ENCODE assay signal across 17 cellular contexts in the genomic region with DNA sequence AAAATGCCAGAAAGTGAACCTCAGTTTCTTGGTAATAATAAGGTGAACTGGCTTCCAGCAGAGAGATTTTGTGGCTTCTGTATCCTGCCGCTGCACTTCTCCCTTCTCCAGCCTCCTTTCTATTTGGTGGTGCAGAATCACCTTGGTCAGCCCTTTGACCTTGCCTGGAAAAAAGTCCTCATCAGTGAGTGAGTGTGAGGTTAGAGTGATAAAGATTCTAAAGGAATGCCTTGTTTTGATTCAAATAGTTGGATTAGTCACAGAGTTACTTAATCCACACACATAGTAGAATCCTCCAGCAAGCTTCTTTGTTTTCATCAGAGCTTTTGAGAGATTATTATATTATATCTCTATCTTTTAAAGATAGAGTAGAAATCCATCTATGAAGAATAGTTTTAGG.
DNase-seq lines count a peak whose midpoint lies in the region; ATAC-seq and TF ChIP-seq lines count a peak whose summit lies in the region.
"Had no signal": no experiment of that assay in that cellular context is flagged by ENCODE, and none has a peak within 500 bp of the region (broad histone marks: within the 10 kb centered on the region; RNA-seq: fewer than 3 reads in every experiment).

No MANE protein-coding gene starts in this region.

- H3K27me3 ChIP-seq in mammary epithelial cell (ENCODE audit: insufficient read depth, low read length) = no peaks in the 10 kb centered on the region
- H3K27me3 ChIP-seq in neuronal stem cell (ENCODE audit: control insufficient read depth in 3 of 3, insufficient read depth in 3 of 3, low read depth in 1 of 3, low read length in 3 of 3) = no peaks in the 10 kb centered on the region
- no peaks in the 10 kb centered on the region for H3K27me3 ChIP-seq in lower lobe of right lung (ENCODE audit: low read depth)
- no peaks in the 10 kb centered on the region for H3K27me3 ChIP-seq in H9 (ENCODE audit: insufficient read depth, low read length)
- H3K27me3 ChIP-seq: BLaER1, dorsolateral prefrontal cortex, upper lobe of right lung had no signal

- intact Hi-C loops in mammary epithelial cell (cut with micrococcal nuclease) = no loop called here
- intact Hi-C loops in lower lobe of right lung (cut with DNase I) = no loop called here

- no peak for TF ChIP-seq CTCF in mammary epithelial cell (conservative IDR thresholded peaks at IDR 0.05 in 1 of 2, IDR thresholded peaks at IDR 0.05 in 1 of 2; ENCODE audit: extremely low read depth in 1 of 2, insufficient read depth in 1 of 2, low read depth in 1 of 2, low read length in 2 of 2)
- no peak for TF ChIP-seq CTCF in lower lobe of right lung (IDR thresholded peaks at IDR 0.05)
- TF ChIP-seq CTCF in H9 (conservative IDR thresholded peaks at IDR 0.05) = no peak

- no peaks in the 10 kb centered on the region for H4K20me1 ChIP-seq in mammary epithelial cell (ENCODE audit: insufficient read depth, low read length)
- H4K20me1 ChIP-seq in H9 (ENCODE audit: control insufficient read depth, insufficient read depth, insufficient read length) = no peaks in the 10 kb centered on the region
- H4K20me1 ChIP-seq: BLaER1 had no signal

- no peaks in the 10 kb centered on the region for H3K23me2 ChIP-seq in H9 (ENCODE audit: insufficient read length, low read depth, low read length, poor library complexity, severe bottlenecking)

- no peak overlapping the region for H3K18ac ChIP-seq in neuronal stem cell (ENCODE audit: low read length)
- no peak overlapping the region for H3K18ac ChIP-seq in H9 (ENCODE audit: insufficient read length, low read depth, low read length)

- no peaks in the 10 kb centered on the region for H3K36me3 ChIP-seq in mammary epithelial cell (ENCODE audit: insufficient read depth, low read length)
- H3K36me3 ChIP-seq in neuronal stem cell (replicated peaks in 1 of 2; ENCODE audit: control insufficient read depth in 2 of 2, insufficient read depth in 2 of 2, low read length in 2 of 2) = no peaks in the 10 kb centered on the region
- H3K36me3 ChIP-seq in lower lobe of right lung = no peaks in the 10 kb centered on the region
- H3K36me3 ChIP-seq: BLaER1, upper lobe of right lung had no signal

- no peaks in the 10 kb centered on the region for H3K36me3 Mint-ChIP-seq in H9 (ENCODE audit: insufficient read depth in 1 of 3, low read depth in 3 of 3)
- H3K36me3 Mint-ChIP-seq: stimulated activated memory B cell treated with anti-CD40 and anti-IgM and Interleukin-4, amounts not matched to agents 10 μg/mL and 1 μg/mL and 100 μg/mL, for 72 hours had no signal

- BruUV-seq in mammary epithelial cell (replicated peaks; lab: Mats Ljungman, UMichigan) = no TSS peak

- H2AK5ac ChIP-seq in neuronal stem cell (ENCODE audit: low read depth, low read length) (no peak overlapping the region), H9 (ENCODE audit: insufficient read length, low read length) (no peak overlapping the region)

- no peak overlapping the region for H2BK5ac ChIP-seq in neuronal stem cell (ENCODE audit: low read length)
- H2BK5ac ChIP-seq in H9 (ENCODE audit: insufficient read length, low read length) = no peak overlapping the region

- 100% methylated on average over 1 of the region's 1 CpG for WGBS in mammary epithelial cell (ENCODE audit: low coverage, missing lambda C conversion rate)
- WGBS in neuronal stem cell (ENCODE audit: extremely low coverage in 2 of 2, insufficient read length in 2 of 2, insufficient replicate concordance in 1 of 2), 2 donors = no CpG with 5 or more reads among the region's 1 CpG
- WGBS in H9 (ENCODE audit: extremely low coverage, insufficient read length, low lambda C conversion rate) = no CpG with 5 or more reads among the region's 1 CpG

- no peak overlapping the region for H3K4me3 Mint-ChIP-seq in H9
- H3K4me3 Mint-ChIP-seq: activated CD8-positive, alpha-beta T cell treated with anti-CD3 and anti-CD28 coated beads, Interleukin-2, amount 10 ng/mL, durations not matched to agents 7 days and 5 days; stimulated activated memory B cell treated with anti-CD40 and anti-IgM and Interleukin-4, amounts not matched to agents 10 μg/mL and 1 μg/mL and 100 μg/mL, for 72 hours had no signal

- H3T11ph ChIP-seq in H9 (ENCODE audit: low read length) = no peak overlapping the region

- H2BK120ac ChIP-seq in neuronal stem cell (ENCODE audit: low read depth, low read length) = no peak overlapping the region
- no peak overlapping the region for H2BK120ac ChIP-seq in H9 (ENCODE audit: low read depth, low read length, poor library complexity, severe bottlenecking)

- ATAC-seq in lower lobe of right lung (no peak), GM18520 (IDR thresholded peaks at IDR 0.05; ENCODE audit: unreplicated experiment) (no peak)
- ATAC-seq: activated CD8-positive, alpha-beta T cell treated with anti-CD3 and anti-CD28 coated beads, Interleukin-2, amount 10 ng/mL, durations not matched to agents 7 days and 5 days; foreskin keratinocyte; Panc1; stimulated activated memory B cell treated with anti-CD40 and anti-IgM and Interleukin-4, amounts not matched to agents 10 μg/mL and 1 μg/mL and 100 μg/mL, for 72 hours; upper lobe of right lung had no signal

- no peak overlapping the region for H4K5ac ChIP-seq in H9 (ENCODE audit: insufficient read length, low read depth, low read length)

- H3K79me2 ChIP-seq in mammary epithelial cell (ENCODE audit: insufficient read depth, low read length) = no peaks in the 10 kb centered on the region
- no peaks in the 10 kb centered on the region for H3K79me2 ChIP-seq in H9 (ENCODE audit: insufficient read depth, low read length)

- H3K9me3 Mint-ChIP-seq in H9 = no peaks in the 10 kb centered on the region
- H3K9me3 Mint-ChIP-seq: stimulated activated memory B cell treated with anti-CD40 and anti-IgM and Interleukin-4, amounts not matched to agents 10 μg/mL and 1 μg/mL and 100 μg/mL, for 72 hours had no signal

- H4K8ac ChIP-seq in neuronal stem cell (ENCODE audit: low read depth, low read length) (no peak overlapping the region), H9 (replicated peaks; ENCODE audit: insufficient read length, low read depth, low read length) (no peak overlapping the region)

- H3K27ac ChIP-seq in mammary epithelial cell (ENCODE audit: insufficient read depth, low read depth, low read length) (no peak overlapping the region), neuronal stem cell (replicated peaks; ENCODE audit: low read length) (no peak overlapping the region), lower lobe of right lung (no peak overlapping the region), H9 (ENCODE audit: insufficient read length, low read depth, low read length) (no peak overlapping the region)
- H3K27ac ChIP-seq: BLaER1, dorsolateral prefrontal cortex, foreskin keratinocyte, upper lobe of right lung, VCaP had no signal

- H3K23ac ChIP-seq in neuronal stem cell (ENCODE audit: low read depth, low read length, poor library complexity) (no peak overlapping the region), H9 (ENCODE audit: insufficient read length, low read depth, low read length) (no peak overlapping the region)

- H3K79me1 ChIP-seq in neuronal stem cell (ENCODE audit: low read depth, low read length) (no peaks in the 10 kb centered on the region), H9 (ENCODE audit: insufficient read depth, low read depth, low read length, poor library complexity, severe bottlenecking) (no peaks in the 10 kb centered on the region)

- H2AFZ ChIP-seq in mammary epithelial cell (ENCODE audit: low read depth, low read length) (no peak overlapping the region), neuronal stem cell (ENCODE audit: low read length) (peak overlapping the region; percentile 60), H9 (ENCODE audit: low read length) (no peak overlapping the region)

- CTCF ChIA-PET in mammary epithelial cell (lab: Charles Lee; ENCODE audit: low non-redundant PET) = no interaction called here

- H3K9me3 ChIP-seq in mammary epithelial cell (replicated peaks; ENCODE audit: insufficient read depth, low read length) = no peaks in the 10 kb centered on the region
- no peaks in the 10 kb centered on the region for H3K9me3 ChIP-seq in neuronal stem cell (replicated peaks in 1 of 2; ENCODE audit: control insufficient read depth in 2 of 2, insufficient read depth in 1 of 2, low read depth in 1 of 2, low read length in 2 of 2)
- H3K9me3 ChIP-seq in lower lobe of right lung = no peaks in the 10 kb centered on the region
- H3K9me3 ChIP-seq in H9 (ENCODE audit: control insufficient read depth, low read depth, low read length) = no peaks in the 10 kb centered on the region
- H3K9me3 ChIP-seq: BLaER1, upper lobe of right lung had no signal

- H3K27me3 Mint-ChIP-seq in H9 (ENCODE audit: low read depth) = peaks cover 4% of the 10 kb centered on the region; the same call in 1 of the 2 replicates
- H3K27me3 Mint-ChIP-seq: stimulated activated memory B cell treated with anti-CD40 and anti-IgM and Interleukin-4, amounts not matched to agents 10 μg/mL and 1 μg/mL and 100 μg/mL, for 72 hours had no signal

- in situ Hi-C loops in mammary epithelial cell (cut with MboI; ENCODE audit: low sequenced_read_pairs in 2 of 2) = no loop called here

- dilution Hi-C loops in mammary epithelial cell (cut with HindIII; ENCODE audit: low sequenced_read_pairs) = no loop called here

- H3K4me1 ChIP-seq in mammary epithelial cell (ENCODE audit: insufficient read depth, low read length) = peaks cover 5% of the 10 kb centered on the region
- peaks cover 0 to 23% of the 10 kb centered on the region in 2 donors for H3K4me1 ChIP-seq in neuronal stem cell (ENCODE audit: control insufficient read depth in 2 of 2, insufficient read depth in 1 of 2, low read depth in 1 of 2, low read length in 2 of 2)
- H3K4me1 ChIP-seq in lower lobe of right lung = peaks cover 23% of the 10 kb centered on the region
- no peaks in the 10 kb centered on the region for H3K4me1 ChIP-seq in H9 (ENCODE audit: insufficient read depth, low read length)
- H3K4me1 ChIP-seq: foreskin keratinocyte, upper lobe of right lung had no signal

- no peak overlapping the region for H3K27ac Mint-ChIP-seq in H9
- H3K27ac Mint-ChIP-seq: activated CD8-positive, alpha-beta T cell treated with anti-CD3 and anti-CD28 coated beads, Interleukin-2, amount 10 ng/mL, durations not matched to agents 7 days and 5 days; stimulated activated memory B cell treated with anti-CD40 and anti-IgM and Interleukin-4, amounts not matched to agents 10 μg/mL and 1 μg/mL and 100 μg/mL, for 72 hours had no signal

- H4K91ac ChIP-seq in neuronal stem cell (ENCODE audit: low read depth, low read length, poor library complexity) (no peak overlapping the region), H9 (ENCODE audit: insufficient read length, low read depth, low read length) (no peak overlapping the region)

- H2BK15ac ChIP-seq in neuronal stem cell (ENCODE audit: low read length) (no peak overlapping the region), H9 (ENCODE audit: low read depth, low read length) (no peak overlapping the region)

- DNase-seq in AG20443 (ENCODE audit: low spot score) (peak; percentile 67), M059J (ENCODE audit: low read depth) (peak; percentile 87), mammary epithelial cell (peak; percentile 46), neuronal stem cell (ENCODE audit: low spot score) (no peak), lower lobe of right lung (no peak), H9 (no peak)
- DNase-seq in stimulated activated CD4-positive, alpha-beta T cell treated with anti-CD3 and anti-CD28 coated beads, Interleukin-2, amount 100 ng/mL, for 24 hours = no peak
- DNase-seq: activated CD8-positive, alpha-beta T cell treated with anti-CD3 and anti-CD28 coated beads, Interleukin-2, amount 10 ng/mL, durations not matched to agents 7 days and 5 days; dorsolateral prefrontal cortex; NCI-H510A treated with DMSO at 0.1 percent for 48 hours; upper lobe of right lung had no signal

- H3K4me2 ChIP-seq in mammary epithelial cell (ENCODE audit: insufficient read depth, low read depth, low read length) = no peak overlapping the region
- no peak overlapping the region for H3K4me2 ChIP-seq in neuronal stem cell (ENCODE audit: insufficient read depth, low read length, poor library complexity, severe bottlenecking)
- H3K4me2 ChIP-seq in H9 (ENCODE audit: insufficient read depth, insufficient read length, low read length) = no peak overlapping the region
- H3K4me2 ChIP-seq: BLaER1 had no signal

- H3K9ac ChIP-seq in mammary epithelial cell (ENCODE audit: insufficient read depth, low read length) (no peak overlapping the region), neuronal stem cell (ENCODE audit: low read depth, low read length, poor library complexity) (no peak overlapping the region), H9 (ENCODE audit: extremely low read depth, insufficient read length, low read length) (no peak overlapping the region)
- H3K9ac ChIP-seq: BLaER1 had no signal

- peaks cover 5 to 7% of the 10 kb centered on the region in 2 experiments for H3K4me1 Mint-ChIP-seq in H9

- no peak overlapping the region for H3K56ac ChIP-seq in H9 (ENCODE audit: insufficient read length, low read depth, low read length)

- H3K4ac ChIP-seq in neuronal stem cell (ENCODE audit: low read length) = no peak overlapping the region
- no peak overlapping the region for H3K4ac ChIP-seq in H9 (ENCODE audit: low read depth, low read length)

- no peak overlapping the region for H2BK12ac ChIP-seq in neuronal stem cell (ENCODE audit: low read length)
- no peak overlapping the region for H2BK12ac ChIP-seq in H9 (ENCODE audit: insufficient read length, low read depth, low read length)

- no peak overlapping the region for H2BK20ac ChIP-seq in H9 (ENCODE audit: low read depth, low read length, poor library complexity, severe bottlenecking)

- H3K4me3 ChIP-seq in mammary epithelial cell (replicated peaks in 1 of 3; ENCODE audit: insufficient read depth in 1 of 3, low read depth in 2 of 3, low read length in 3 of 3) (no peak overlapping the region), neuronal stem cell (ENCODE audit: low read length in 2 of 2) (no peak overlapping the region), lower lobe of right lung (no peak overlapping the region)
- H3K4me3 ChIP-seq: BLaER1, dorsolateral prefrontal cortex, upper lobe of right lung had no signal

- H3K14ac ChIP-seq in neuronal stem cell (ENCODE audit: low read length) (no peak overlapping the region), H9 (ENCODE audit: insufficient read depth, low read length) (no peak overlapping the region)

Comparison
In these comparisons a context has a peak if more than half of its experiments do, and no peak if none do; other contexts are left out.
1. DNase-seq: peak in AG20443 (single experiment), M059J (single experiment) and mammary epithelial cell (single experiment); none in neuronal stem cell (single experiment), lower lobe of right lung (single experiment), H9 (single experiment) and stimulated activated CD4-positive, alpha-beta T cell treated with anti-CD3 and anti-CD28 coated beads, Interleukin-2, amount 100 ng/mL, for 24 hours (0 of 2).